14 cellular contexts compared by ENCODE assay signal in the genomic region with DNA sequence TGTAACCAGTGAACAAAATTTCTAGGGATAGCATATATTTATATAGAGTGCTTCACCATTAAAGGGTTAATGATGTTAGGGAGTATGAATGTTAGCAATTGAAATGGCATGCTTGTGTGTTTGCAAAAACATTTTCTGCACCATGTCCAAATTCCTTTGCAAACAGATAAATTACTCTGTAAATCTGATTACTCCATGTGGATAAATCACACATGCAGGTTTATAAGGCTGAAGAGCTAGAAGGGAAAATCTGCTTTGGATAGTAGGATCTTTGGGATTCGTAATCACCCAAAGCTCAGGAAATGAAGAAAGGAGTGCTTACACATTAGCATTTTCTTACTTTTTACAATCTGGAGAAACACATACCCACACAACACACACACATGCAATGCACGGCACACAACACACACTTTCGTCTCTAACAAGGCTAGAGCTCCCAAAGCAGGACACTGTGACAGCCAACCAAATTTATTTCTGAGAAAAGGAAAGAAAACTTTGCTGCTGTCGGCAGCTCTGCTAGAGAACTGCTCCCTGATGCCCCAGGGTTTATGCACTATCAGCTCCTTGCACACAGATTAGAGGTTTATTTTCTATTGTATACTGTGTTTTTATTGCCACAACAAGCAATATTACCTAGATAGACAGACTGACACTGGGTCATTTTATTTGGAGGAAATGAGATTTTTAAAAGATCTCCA. TPM values are rescaled to one million over a fixed set of nuclear protein-coding genes. Genes with fewer than 3 reads are reported as not detected.
DNase-seq lines count a peak whose midpoint lies in the region; ATAC-seq and TF ChIP-seq lines count a peak whose summit lies in the region.
"Had no signal": no experiment of that assay in that cellular context is flagged by ENCODE, and none has a peak within 500 bp of the region (broad histone marks: within the 10 kb centered on the region; RNA-seq: fewer than 3 reads in every experiment).

No MANE protein-coding gene starts in this region.

- TF ChIP-seq CTCF in choroid plexus epithelial cell (conservative IDR thresholded peaks at IDR 0.05; ENCODE audit: low read depth, low read length) (no peak), mesothelial cell of epicardium (IDR thresholded peaks at IDR 0.05; ENCODE audit: unreplicated experiment) (no peak), testis (IDR thresholded peaks at IDR 0.05) (no peak)

- peaks cover 2% of the 10 kb centered on the region for H3K4me1 ChIP-seq in urinary bladder (ENCODE audit: insufficient read depth)
- peaks cover 2% of the 10 kb centered on the region for H3K4me1 ChIP-seq in testis
- H3K4me1 ChIP-seq: A549 had no signal

- H3K9me3 ChIP-seq in testis: no peaks in the 10 kb centered on the region
- H3K9me3 ChIP-seq: A549 had no signal

- peak overlapping the region; percentile 72 for H3K27ac Mint-ChIP-seq in mesothelial cell of epicardium
- H3K27ac Mint-ChIP-seq: T-cell had no signal

- no peaks in the 10 kb centered on the region for H3K27me3 ChIP-seq in testis

- WGBS in urinary bladder: 12% methylated on average over 4 of the region's 4 CpGs
- 50% methylated on average over 4 of the region's 4 CpGs for WGBS in testis, 2 donors

- no peak overlapping the region for H3K27ac ChIP-seq in urinary bladder (ENCODE audit: low read depth)
- no peak overlapping the region for H3K27ac ChIP-seq in testis
- H3K27ac ChIP-seq: A549 had no signal

- H3K36me3 ChIP-seq in urinary bladder (ENCODE audit: insufficient read depth) (no peaks in the 10 kb centered on the region), testis (ENCODE audit: low read depth, missing control alignments) (no peaks in the 10 kb centered on the region)

- H3K4me3 Mint-ChIP-seq in mesothelial cell of epicardium: peak overlapping the region; percentile 73
- H3K4me3 Mint-ChIP-seq: T-cell had no signal

- intact Hi-C loops in testis (cut with DNase I; ENCODE audit: low total_unique reads): no loop called here

- peaks cover 28% of the 10 kb centered on the region for H3K27me3 Mint-ChIP-seq in mesothelial cell of epicardium (ENCODE audit: low read depth)

- peak overlapping the region; percentile 8 for H3K4me3 ChIP-seq in choroid plexus epithelial cell (ENCODE audit: low read depth, low read length)
- H3K4me3 ChIP-seq in urinary bladder (ENCODE audit: low read depth, low read length): peak overlapping the region; percentile 8
- H3K4me3 ChIP-seq in testis: no peak overlapping the region
- H3K4me3 ChIP-seq: A549 had no signal

- DNase-seq in NCI-H82 (lab: John Stamatoyannopoulos, UW): peak; percentile 44
- DNase-seq in NCI-H82 treated with DMSO at 0.1 percent for 48 hours (lab: John Stamatoyannopoulos, UW; ENCODE audit: unreplicated experiment): no peak
- DNase-seq in choroid plexus epithelial cell (ENCODE audit: low read depth): peak; percentile 11
- no peak for DNase-seq in mesothelial cell of epicardium (ENCODE audit: low spot score in 2 of 2, unreplicated experiment in 2 of 2)
- no peak for DNase-seq in effector CD8-positive, alpha-beta T cell (lab: John Stamatoyannopoulos, UW)
- no peak for DNase-seq in testis
- DNase-seq: activated CD4-positive, alpha-beta T cell treated with anti-CD3 and anti-CD28 coated beads, Interleukin-2, amount 50 U/mL, for 4 hours; activated effector memory CD4-positive, alpha-beta T cell treated with Interleukin-2 at 50 U/mL for 16 hours; stimulated activated naive CD4-positive, alpha-beta T cell; T-cell had no signal

- no peak for ATAC-seq in HG03460 (IDR thresholded peaks at IDR 0.05; ENCODE audit: unreplicated experiment)
- ATAC-seq: A549, T-cell had no signal

- TF ChIP-seq POLR2A in testis (IDR thresholded peaks at IDR 0.05): no peak

- H3K9me3 Mint-ChIP-seq in mesothelial cell of epicardium: no peaks in the 10 kb centered on the region

- H3K36me3 Mint-ChIP-seq in mesothelial cell of epicardium: no peaks in the 10 kb centered on the region
- H3K36me3 Mint-ChIP-seq: T-cell had no signal

- peaks cover 40% of the 10 kb centered on the region for H3K4me1 Mint-ChIP-seq in mesothelial cell of epicardium
- H3K4me1 Mint-ChIP-seq: T-cell had no signal

RNA-seq across cellular contexts. Expression of a gene that starts 2.0 kb away (rescaled TPM):
- total RNA-seq in mesothelial cell of epicardium: 30.1 to 34.6 TPM (median 32.3 TPM) in 3 replicates
- total RNA-seq in urinary bladder: 24.0 TPM
- polyA plus RNA-seq in urinary bladder: 7.9 TPM
- 10 to 100 TPM in 1 of 2 donors, 1 to 10 TPM in 1; 3.1 to 10.3 TPM for total RNA-seq in testis
- 9.1 TPM for polyA plus RNA-seq in testis (ENCODE audit: insufficient read depth, low read depth, low replicate concordance)
- total RNA-seq: dermis microvascular lymphatic vessel endothelial cell had no signal

Comparison
In these comparisons a context has a peak if more than half of its experiments do, and no peak if none do; other contexts are left out.
1. DNase-seq: peak in NCI-H82 (single experiment) and choroid plexus epithelial cell (single experiment); none in NCI-H82 treated with DMSO at 0.1 percent for 48 hours (single experiment), mesothelial cell of epicardium (0 of 2), effector CD8-positive, alpha-beta T cell (single experiment) and testis (single experiment).
2. H3K4me3 ChIP-seq: peak in choroid plexus epithelial cell (single experiment) and urinary bladder (single experiment); none in testis (0 of 2).